Comparison of ENCODE assay signal across 8 cellular contexts in the genomic region with DNA sequence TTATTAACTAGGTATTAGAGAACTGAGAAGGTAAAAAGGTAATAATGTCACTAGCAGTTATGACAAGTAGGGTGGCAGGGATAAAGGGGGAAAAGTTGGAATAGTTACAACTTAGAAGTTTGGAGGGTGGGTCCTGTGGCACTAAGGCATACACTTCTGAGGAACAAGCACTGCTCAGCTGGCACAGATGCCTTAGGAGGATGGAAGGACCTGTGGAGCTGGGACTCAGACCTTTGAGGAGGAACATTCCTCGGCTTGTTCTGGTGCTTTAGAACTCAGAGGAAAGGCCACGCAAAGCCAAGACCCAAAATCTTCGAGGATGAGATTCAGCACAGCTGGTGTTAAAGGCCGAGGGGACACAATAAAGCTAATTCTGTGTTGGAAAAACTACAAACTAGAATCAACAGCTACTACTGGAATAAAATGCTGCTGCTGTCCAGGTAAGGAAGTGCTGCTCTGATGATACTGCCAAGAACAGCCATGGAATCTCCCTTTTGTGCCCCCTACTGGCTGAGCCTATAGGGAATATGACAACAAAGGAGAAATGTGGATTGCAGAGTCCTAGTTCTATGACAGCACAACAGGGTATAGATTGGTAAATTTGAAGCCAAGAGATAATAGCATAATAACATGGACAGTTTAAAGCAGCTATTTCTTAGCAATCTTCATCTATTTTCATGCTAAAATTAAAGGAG.
DNase-seq lines count a peak whose midpoint lies in the region; ATAC-seq and TF ChIP-seq lines count a peak whose summit lies in the region.

No MANE protein-coding gene starts in this region.

- no CpG with 5 or more reads among the region's 4 CpGs for WGBS in iPS DF 6.9 (ENCODE audit: insufficient coverage, insufficient read length)

- ATAC-seq in HG03103 (IDR thresholded peaks at IDR 0.05; ENCODE audit: low read depth, unreplicated experiment) (peak; percentile 86), GM19324 (IDR thresholded peaks at IDR 0.05; ENCODE audit: low FRiP score, unreplicated experiment) (no peak), HG03139 (IDR thresholded peaks at IDR 0.05; ENCODE audit: unreplicated experiment) (no peak), Right ventricle myocardium superior (ENCODE audit: poor library complexity) (no peak)

- H3K27me3 ChIP-seq in left ventricle myocardium inferior (ENCODE audit: low read depth) (no peaks in the 10 kb centered on the region), iPS DF 6.9 (ENCODE audit: control insufficient read depth, insufficient read depth, low read length) (no peaks in the 10 kb centered on the region)

- H3K27ac ChIP-seq in left ventricle myocardium inferior (replicated peaks) = no peak overlapping the region
- no peak overlapping the region for H3K27ac ChIP-seq in iPS DF 6.9 (ENCODE audit: low read length)

- H3K4me1 ChIP-seq in left ventricle myocardium inferior (no peaks in the 10 kb centered on the region), iPS DF 6.9 (ENCODE audit: control insufficient read depth, insufficient read depth, low read length) (peaks cover 1% of the 10 kb centered on the region; the same call in 1 of the 2 replicates)

- TF ChIP-seq CTCF in left ventricle myocardium inferior (IDR thresholded peaks at IDR 0.05; ENCODE audit: borderline replicate concordance) = peak; percentile 47

- intact Hi-C loops in left ventricle myocardium inferior (cut with micrococcal nuclease) = no loop called here
- intact Hi-C loops in cardiac septum (cut with DNase I) = no loop called here
- intact Hi-C loops in Right ventricle myocardium superior (cut with DNase I) = no loop called here

- H3K4me3 ChIP-seq in left ventricle myocardium inferior (no peak overlapping the region), iPS DF 6.9 (ENCODE audit: low read length) (no peak overlapping the region)

- H3K36me3 ChIP-seq in left ventricle myocardium inferior (no peaks in the 10 kb centered on the region), iPS DF 6.9 (ENCODE audit: control insufficient read depth, insufficient read depth, low read length) (no peaks in the 10 kb centered on the region)

- H3K9me3 ChIP-seq in left ventricle myocardium inferior (replicated peaks) (no peaks in the 10 kb centered on the region), iPS DF 6.9 (ENCODE audit: control insufficient read depth, insufficient read depth, low read length) (no peaks in the 10 kb centered on the region)

- DNase-seq in left ventricle myocardium inferior = no peak
- no peak for DNase-seq in cardiac septum (ENCODE audit: low spot score)
- DNase-seq in SHP77 treated with DMSO at 0.1 percent for 48 hours (lab: John Stamatoyannopoulos, UW) = peak; percentile 43
- DNase-seq in iPS DF 6.9 (ENCODE audit: low read depth, low spot score) = peak; percentile 58
- no peak for DNase-seq in Right ventricle myocardium superior

Comparison
In these comparisons a context has a peak if more than half of its experiments do, and no peak if none do; other contexts are left out.
1. DNase-seq: peak in SHP77 treated with DMSO at 0.1 percent for 48 hours (single experiment) and iPS DF 6.9 (single experiment); none in left ventricle myocardium inferior (single experiment), cardiac septum (single experiment) and Right ventricle myocardium superior (single experiment).